30 cellular contexts compared by ENCODE assay signal in genomic region chr5:161513952-161514351, GRCh38. TPM values are rescaled to one million over a fixed set of nuclear protein-coding genes. Genes with fewer than 3 reads are reported as not detected.
"Had no signal": no experiment of that assay in that cellular context is flagged by ENCODE, and none has a peak within 500 bp of the region (broad histone marks: within the 10 kb centered on the region; RNA-seq: fewer than 3 reads in every experiment).

No MANE protein-coding gene starts in this region.

- ATAC-seq: activated CD4-positive, alpha-beta T cell treated with anti-CD3 and anti-CD28 coated beads for 36 hours; activated naive CD4-positive, alpha-beta T cell treated with anti-CD3 and anti-CD28 coated beads, Interleukin-2, amount 50 U/mL, for 72 hours; activated T-cell treated with anti-CD3 and anti-CD28 coated beads, Interleukin-2, amount 50 U/mL, for 72 hours; foreskin keratinocyte; gastrocnemius medialis; heart left ventricle; T-helper 17 cell had no signal

- H3K4me1 ChIP-seq: esophagus squamous epithelium, foreskin keratinocyte, gastrocnemius medialis, heart left ventricle had no signal

- H3K27me3 ChIP-seq: brain microvascular endothelial cell, esophagus squamous epithelium, foreskin keratinocyte, gastrocnemius medialis, heart left ventricle had no signal

- H3K36me3 ChIP-seq: brain microvascular endothelial cell, esophagus squamous epithelium, gastrocnemius medialis, heart left ventricle had no signal

- H3K27ac ChIP-seq: brain microvascular endothelial cell, epithelial cell of prostate, esophagus squamous epithelium, foreskin keratinocyte, gastrocnemius medialis, heart left ventricle had no signal

- H3K4me3 ChIP-seq: esophagus squamous epithelium, gastrocnemius medialis, heart left ventricle had no signal

- DNase-seq: activated CD4-positive, alpha-beta memory T cell treated with anti-CD3 and anti-CD28 coated beads, Interleukin-2, amount 10 ng/mL, durations not matched to agents 7 days and 5 days; activated CD4-positive, alpha-beta T cell treated with anti-CD3 and anti-CD28 coated beads for 36 hours; activated CD4-positive, alpha-beta T cell treated with anti-CD3 and anti-CD28 coated beads, Interleukin-2, amount 10 ng/mL, durations not matched to agents 24 days and 14 days; activated CD4-positive, CD25-positive, alpha-beta regulatory T cell; activated CD4-positive, CD25-positive, alpha-beta regulatory T cell treated with anti-CD3 and anti-CD28 coated beads, Interleukin-2, amount 50 U/mL, for 72 hours; activated CD8-positive, alpha-beta memory T cell treated with anti-CD3 and anti-CD28 coated beads, Interleukin-2, amount 50 U/mL, for 48 hours; activated gamma-delta T cell; activated naive CD4-positive, alpha-beta T cell; activated naive CD4-positive, alpha-beta T cell treated with anti-CD3 and anti-CD28 coated beads, Interleukin-2, amount 10 ng/mL, durations not matched to agents 7 days and 5 days; activated naive CD8-positive, alpha-beta T cell treated with anti-CD3 and anti-CD28 coated beads, Interleukin-2, amount 10 ng/mL, durations not matched to agents 7 days and 5 days; activated T-cell treated with anti-CD3 and anti-CD28 coated beads for 4 hours; activated T-cell treated with anti-CD3 and anti-CD28 coated beads, Interleukin-2, amount 50 U/mL, for 24 hours; activated T-cell treated with anti-CD3 and anti-CD28 coated beads, Interleukin-2, amount 50 U/mL, for 72 hours; amniotic stem cell; brain microvascular endothelial cell; cortex of kidney; dermis blood vessel endothelial cell; effector CD8-positive, alpha-beta T cell; esophagus squamous epithelium; foreskin keratinocyte; gastrocnemius medialis; glutamatergic neuron; heart left ventricle; T-helper 1 cell; T-helper 17 cell; T1000 had no signal

- H3K9me3 ChIP-seq: esophagus squamous epithelium, gastrocnemius medialis had no signal

RNA-seq across cellular contexts. Expression of gene GABRB2, which starts 32.6 kb away (rescaled TPM):
- total RNA-seq: activated CD4-positive, alpha-beta memory T cell treated with anti-CD3 and anti-CD28 coated beads, Interleukin-2, amount 10 ng/mL, durations not matched to agents 7 days and 5 days; activated CD4-positive, alpha-beta T cell treated with anti-CD3 and anti-CD28 coated beads for 36 hours; activated CD4-positive, alpha-beta T cell treated with anti-CD3 and anti-CD28 coated beads, Interleukin-2, amount 10 ng/mL, durations not matched to agents 24 days and 14 days; activated naive CD4-positive, alpha-beta T cell treated with anti-CD3 and anti-CD28 coated beads, Interleukin-2, amount 50 U/mL, for 72 hours; activated naive CD8-positive, alpha-beta T cell treated with anti-CD3 and anti-CD28 coated beads, Interleukin-2, amount 10 ng/mL, durations not matched to agents 7 days and 5 days; activated T-cell treated with anti-CD3 and anti-CD28 coated beads, Interleukin-2, amount 50 U/mL, for 72 hours; bronchial epithelial cell; dermis blood vessel endothelial cell; endothelial cell of umbilical vein; foreskin keratinocyte; T-helper 17 cell had no signal
